1 cellular context compared by ENCODE assay signal in the genomic region with DNA sequence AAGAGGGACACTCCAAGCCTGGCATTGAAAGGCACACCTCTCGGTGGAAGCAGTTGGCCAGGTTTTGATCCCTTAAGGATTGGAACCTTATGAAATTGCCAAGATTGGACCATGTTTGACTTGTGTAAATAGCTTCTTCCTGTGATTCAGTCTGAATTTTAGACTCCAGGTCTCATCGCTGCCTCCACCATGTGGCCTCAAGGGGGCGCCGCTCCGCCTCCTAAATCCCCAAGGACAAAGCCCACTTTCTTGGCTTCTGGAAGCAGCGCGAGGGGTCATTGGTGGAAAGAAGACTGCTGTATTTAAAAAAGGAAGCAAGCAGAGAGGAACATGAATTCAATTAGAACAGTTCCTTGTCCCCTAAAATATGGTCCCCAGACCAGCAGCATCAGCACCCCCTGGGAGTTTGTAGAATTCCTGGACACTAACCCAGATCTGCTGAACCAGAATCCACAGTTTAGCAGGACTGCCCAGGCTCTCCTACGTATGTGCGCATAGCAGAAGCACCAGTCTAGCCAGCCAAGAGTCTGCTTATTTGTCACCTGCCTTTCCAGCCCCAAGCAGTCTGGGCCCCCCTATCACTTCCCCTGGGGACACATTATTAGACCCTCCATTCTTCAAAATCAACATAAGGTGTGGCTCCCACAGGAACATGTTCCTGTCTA.
A peak's percentile ranks its signal among the peaks of the same experiment; 100 is the strongest.
TF ChIP-seq lines count a peak whose summit lies in the region.

No MANE protein-coding gene starts in this region.

TF ChIP-seq in K562, 482 proteins besides CTCF, POLR2A, EP300 and RAD21 (continued from another document):
- TF ChIP-seq, protein P1, sequence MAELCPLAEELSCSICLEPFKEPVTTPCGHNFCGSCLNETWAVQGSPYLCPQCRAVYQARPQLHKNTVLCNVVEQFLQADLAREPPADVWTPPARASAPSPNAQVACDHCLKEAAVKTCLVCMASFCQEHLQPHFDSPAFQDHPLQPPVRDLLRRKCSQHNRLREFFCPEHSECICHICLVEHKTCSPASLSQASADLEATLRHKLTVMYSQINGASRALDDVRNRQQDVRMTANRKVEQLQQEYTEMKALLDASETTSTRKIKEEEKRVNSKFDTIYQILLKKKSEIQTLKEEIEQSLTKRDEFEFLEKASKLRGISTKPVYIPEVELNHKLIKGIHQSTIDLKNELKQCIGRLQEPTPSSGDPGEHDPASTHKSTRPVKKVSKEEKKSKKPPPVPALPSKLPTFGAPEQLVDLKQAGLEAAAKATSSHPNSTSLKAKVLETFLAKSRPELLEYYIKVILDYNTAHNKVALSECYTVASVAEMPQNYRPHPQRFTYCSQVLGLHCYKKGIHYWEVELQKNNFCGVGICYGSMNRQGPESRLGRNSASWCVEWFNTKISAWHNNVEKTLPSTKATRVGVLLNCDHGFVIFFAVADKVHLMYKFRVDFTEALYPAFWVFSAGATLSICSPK (IDR thresholded peaks at IDR 0.05; ENCODE audit: borderline replicate concordance) = no peak
- 0 out of 2 replicates have a peak, but pooled peaks have one; percentile 29 for TF ChIP-seq MYC (IDR thresholded peaks at IDR 0.05; ENCODE audit: low read depth, low read length)
- no peak for TF ChIP-seq MYC (CRISPR knock-in tag; IDR thresholded peaks at IDR 0.05; ENCODE audit: borderline replicate concordance, low read depth)
- no peak for TF ChIP-seq USF1 (CRISPR knock-in tag; IDR thresholded peaks at IDR 0.05)
- TF ChIP-seq ZFP30 (CRISPR knock-in tag; IDR thresholded peaks at IDR 0.05; ENCODE audit: borderline replicate concordance) = no peak
- no peak for TF ChIP-seq BCOR (IDR thresholded peaks at IDR 0.05)
- no peak for TF ChIP-seq ATF1 (CRISPR knock-in tag; IDR thresholded peaks at IDR 0.05)
- 0 out of 2 replicates have a peak, but pooled peaks have one; percentile 31 for TF ChIP-seq ATF1 (tag; IDR thresholded peaks at IDR 0.05)
- TF ChIP-seq RHOXF2B (CRISPR knock-in tag; conservative IDR thresholded peaks at IDR 0.05) = no peak
- no peak for TF ChIP-seq JUNB (CRISPR knock-in tag; conservative IDR thresholded peaks at IDR 0.05)
- TF ChIP-seq ARID1B (IDR thresholded peaks at IDR 0.05) = no peak
- TF ChIP-seq ZNF232 (CRISPR knock-in tag; IDR thresholded peaks at IDR 0.05) = no peak
- TF ChIP-seq HNRNPUL1 (IDR thresholded peaks at IDR 0.05; ENCODE audit: low read length) = no peak
- TF ChIP-seq ZNF551 (CRISPR knock-in tag; IDR thresholded peaks at IDR 0.05) = no peak
- TF ChIP-seq SMARCA4 (IDR thresholded peaks at IDR 0.05) = peak; percentile 43; the same call in 1 of the 2 replicates
- TF ChIP-seq ZNF143 (CRISPR knock-in tag; IDR thresholded peaks at IDR 0.05) = no peak
- no peak for TF ChIP-seq NFE2L1 (tag; IDR thresholded peaks at IDR 0.05; ENCODE audit: borderline replicate concordance, low read depth)
